Comparison of ENCODE assay signal across 1 cellular context in genomic region chr19:29811125-29812079, GRCh38.
TF ChIP-seq lines count a peak whose summit lies in the region.

TSS of gene CCNE1 (plus strand) at chr19:29811991. CDS start at chr19:29812556, 565 bp downstream.

TF ChIP-seq in HCT116, 20 proteins besides CTCF, POLR2A, EP300 and RAD21 (continued from another document):
- TF ChIP-seq, protein P1, sequence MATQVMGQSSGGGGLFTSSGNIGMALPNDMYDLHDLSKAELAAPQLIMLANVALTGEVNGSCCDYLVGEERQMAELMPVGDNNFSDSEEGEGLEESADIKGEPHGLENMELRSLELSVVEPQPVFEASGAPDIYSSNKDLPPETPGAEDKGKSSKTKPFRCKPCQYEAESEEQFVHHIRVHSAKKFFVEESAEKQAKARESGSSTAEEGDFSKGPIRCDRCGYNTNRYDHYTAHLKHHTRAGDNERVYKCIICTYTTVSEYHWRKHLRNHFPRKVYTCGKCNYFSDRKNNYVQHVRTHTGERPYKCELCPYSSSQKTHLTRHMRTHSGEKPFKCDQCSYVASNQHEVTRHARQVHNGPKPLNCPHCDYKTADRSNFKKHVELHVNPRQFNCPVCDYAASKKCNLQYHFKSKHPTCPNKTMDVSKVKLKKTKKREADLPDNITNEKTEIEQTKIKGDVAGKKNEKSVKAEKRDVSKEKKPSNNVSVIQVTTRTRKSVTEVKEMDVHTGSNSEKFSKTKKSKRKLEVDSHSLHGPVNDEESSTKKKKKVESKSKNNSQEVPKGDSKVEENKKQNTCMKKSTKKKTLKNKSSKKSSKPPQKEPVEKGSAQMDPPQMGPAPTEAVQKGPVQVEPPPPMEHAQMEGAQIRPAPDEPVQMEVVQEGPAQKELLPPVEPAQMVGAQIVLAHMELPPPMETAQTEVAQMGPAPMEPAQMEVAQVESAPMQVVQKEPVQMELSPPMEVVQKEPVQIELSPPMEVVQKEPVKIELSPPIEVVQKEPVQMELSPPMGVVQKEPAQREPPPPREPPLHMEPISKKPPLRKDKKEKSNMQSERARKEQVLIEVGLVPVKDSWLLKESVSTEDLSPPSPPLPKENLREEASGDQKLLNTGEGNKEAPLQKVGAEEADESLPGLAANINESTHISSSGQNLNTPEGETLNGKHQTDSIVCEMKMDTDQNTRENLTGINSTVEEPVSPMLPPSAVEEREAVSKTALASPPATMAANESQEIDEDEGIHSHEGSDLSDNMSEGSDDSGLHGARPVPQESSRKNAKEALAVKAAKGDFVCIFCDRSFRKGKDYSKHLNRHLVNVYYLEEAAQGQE (IDR thresholded peaks at IDR 0.05; ENCODE audit: low read depth): no peak
- TF ChIP-seq JUND (IDR thresholded peaks at IDR 0.05) (no peak), FOSL1 (IDR thresholded peaks at IDR 0.05; ENCODE audit: low read depth) (no peak), SIN3A (IDR thresholded peaks at IDR 0.05; ENCODE audit: low read depth) (peak; percentile 54; the same call in 1 of the 2 replicates), SP1 (IDR thresholded peaks at IDR 0.05; ENCODE audit: low read depth) (no peak)
- TF ChIP-seq, protein P2, sequence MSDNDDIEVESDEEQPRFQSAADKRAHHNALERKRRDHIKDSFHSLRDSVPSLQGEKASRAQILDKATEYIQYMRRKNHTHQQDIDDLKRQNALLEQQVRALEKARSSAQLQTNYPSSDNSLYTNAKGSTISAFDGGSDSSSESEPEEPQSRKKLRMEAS (IDR thresholded peaks at IDR 0.05): peak; percentile 25; the same call in 1 of the 2 replicates
